8 cellular contexts compared by ENCODE assay signal in genomic region chr1:77825356-77825709, GRCh38. TPM values are rescaled to one million over a fixed set of nuclear protein-coding genes. Genes with fewer than 3 reads are reported as not detected.
DNase-seq lines count a peak whose midpoint lies in the region; ATAC-seq and TF ChIP-seq lines count a peak whose summit lies in the region.

No MANE protein-coding gene starts in this region.

- H3K4ac ChIP-seq in trophoblast cell (ENCODE audit: low read depth, low read length): no peak overlapping the region

- intact Hi-C loops in Right ventricle myocardium superior (cut with DNase I) (no loop called here), cardiac septum (cut with DNase I) (no loop called here), esophagus muscularis mucosa (cut with DNase I) (no loop called here)

- no peaks in the 10 kb centered on the region for H3K27me3 ChIP-seq in Peyer's patch
- no peaks in the 10 kb centered on the region for H3K27me3 ChIP-seq in esophagus muscularis mucosa
- H3K27me3 ChIP-seq in trophoblast cell (ENCODE audit: insufficient read depth, low read length): no peaks in the 10 kb centered on the region

- DNase-seq in Right ventricle myocardium superior (no peak), cardiac septum (ENCODE audit: low spot score) (no peak), Peyer's patch (peak in 1 of 3 donors; percentile 55), esophagus muscularis mucosa (ENCODE audit: extremely low spot score) (no peak), trophoblast cell (peak; percentile 90 to 97)
- no peak for DNase-seq in stimulated activated CD4-positive, alpha-beta T cell treated with anti-CD3 and anti-CD28 coated beads, Interleukin-12 subunit alpha, Interleukin-12 subunit beta, amount 100 ng/mL, for 4 hours

- H3K36me3 ChIP-seq in Peyer's patch: peaks cover 0 to 4% (median 0%) of the 10 kb centered on the region in 3 donors
- H3K36me3 ChIP-seq in esophagus muscularis mucosa: peaks cover 0 to 20% (median 8%) of the 10 kb centered on the region in 4 donors
- H3K36me3 ChIP-seq in trophoblast cell (ENCODE audit: control insufficient read depth in 1 of 2, insufficient read depth in 2 of 2, low read length in 2 of 2): peaks cover 1 to 3% of the 10 kb centered on the region in 2 experiments

- H3K79me2 ChIP-seq in trophoblast cell (ENCODE audit: control insufficient read depth, insufficient read depth, low read length, poor library complexity): no peaks in the 10 kb centered on the region

- no peak overlapping the region for H2AK5ac ChIP-seq in trophoblast cell (ENCODE audit: low read length)

- H3K79me1 ChIP-seq in trophoblast cell (ENCODE audit: low read length): peaks cover 2% of the 10 kb centered on the region

- no peak overlapping the region for H4K12ac ChIP-seq in trophoblast cell (ENCODE audit: low read depth, low read length)

- H3K14ac ChIP-seq in trophoblast cell (ENCODE audit: low read length): no peak overlapping the region

- H2BK12ac ChIP-seq in trophoblast cell (ENCODE audit: low read length): no peak overlapping the region

- H4K91ac ChIP-seq in trophoblast cell (ENCODE audit: low read depth, low read length): no peak overlapping the region

- 17% methylated on average over 4 of the region's 4 CpGs for WGBS in esophagus muscularis mucosa
- WGBS in trophoblast cell (ENCODE audit: extremely low coverage, insufficient coverage, insufficient read length): no CpG with 5 or more reads among the region's 4 CpGs

- ATAC-seq in Right ventricle myocardium superior (ENCODE audit: poor library complexity) (peak; percentile 81), HG03520 (IDR thresholded peaks at IDR 0.05; ENCODE audit: unreplicated experiment) (peak; percentile 55), HG03460 (IDR thresholded peaks at IDR 0.05; ENCODE audit: unreplicated experiment) (no peak)

- no peak overlapping the region for H4K8ac ChIP-seq in trophoblast cell (ENCODE audit: low read depth, low read length)

- H2AFZ ChIP-seq in trophoblast cell (ENCODE audit: insufficient read depth, low read length, poor library complexity): no peak overlapping the region

- no peaks in the 10 kb centered on the region for H3K9me3 ChIP-seq in Peyer's patch
- no peaks in the 10 kb centered on the region for H3K9me3 ChIP-seq in esophagus muscularis mucosa
- no peaks in the 10 kb centered on the region for H3K9me3 ChIP-seq in trophoblast cell (ENCODE audit: insufficient read depth, low read depth, low read length)

- no peak overlapping the region for H3K4me2 ChIP-seq in trophoblast cell (ENCODE audit: low read length)

- H3K23ac ChIP-seq in trophoblast cell (ENCODE audit: low read length): no peak overlapping the region

- H3K18ac ChIP-seq in trophoblast cell (ENCODE audit: low read length): no peak overlapping the region

- no peak for TF ChIP-seq POLR2A in Peyer's patch (IDR thresholded peaks at IDR 0.05)
- TF ChIP-seq POLR2A in esophagus muscularis mucosa (IDR thresholded peaks at IDR 0.05; ENCODE audit: low read depth): no peak

- no peak overlapping the region for H2BK120ac ChIP-seq in trophoblast cell (ENCODE audit: insufficient read depth, low read length, poor library complexity)

- H3K4me3 ChIP-seq in Peyer's patch (no peak overlapping the region), esophagus muscularis mucosa (no peak overlapping the region), trophoblast cell (ENCODE audit: low read depth, low read length) (no peak overlapping the region)

- H3K27ac ChIP-seq in Peyer's patch (no peak overlapping the region), esophagus muscularis mucosa (replicated peaks in 1 of 4) (peak overlapping the region in 2 of 4 donors; percentile 10 to 36), trophoblast cell (ENCODE audit: low read depth, low read length) (no peak overlapping the region)

- TF ChIP-seq EP300 in esophagus muscularis mucosa (IDR thresholded peaks at IDR 0.05): no peak

- H3K9ac ChIP-seq in trophoblast cell (ENCODE audit: low read length): no peak overlapping the region

- H2BK5ac ChIP-seq in trophoblast cell (ENCODE audit: low read depth, low read length, poor library complexity): no peak overlapping the region

- no peaks in the 10 kb centered on the region for H3K4me1 ChIP-seq in Peyer's patch
- H3K4me1 ChIP-seq in esophagus muscularis mucosa: peaks cover 16 to 57% (median 42%) of the 10 kb centered on the region in 4 donors
- H3K4me1 ChIP-seq in trophoblast cell (ENCODE audit: control insufficient read depth in 1 of 2, insufficient read depth in 2 of 2, low read length in 2 of 2): peaks cover 0 to 2% of the 10 kb centered on the region in 2 experiments

- TF ChIP-seq CTCF in Peyer's patch (IDR thresholded peaks at IDR 0.05) (peak in 4 of 6 experiments; percentile 8 to 56 (median 50)), esophagus muscularis mucosa (IDR thresholded peaks at IDR 0.05) (peak; percentile 34 to 42 (median 35))

RNA-seq across cellular contexts. Expression of gene MIGA1, which starts 45.9 kb away (rescaled TPM):
- 8.7 TPM for total RNA-seq in Right ventricle myocardium superior
- 11.1 TPM for total RNA-seq in cardiac septum
- total RNA-seq in Peyer's patch: 10 to 100 TPM in 3 of 4 donors, 1 to 10 TPM in 1; 7.4 to 21.9 (median 17.4) TPM
- 10 to 100 TPM; 13.8 to 18.7 (median 16.1) TPM for total RNA-seq in esophagus muscularis mucosa
- polyA plus RNA-seq in trophoblast cell (2013): 8.6 TPM in 2 replicates

Comparison
In these comparisons a context has a peak if more than half of its experiments do, and no peak if none do; other contexts are left out.
1. DNase-seq: peak in trophoblast cell (2 of 2); none in Right ventricle myocardium superior (single experiment), cardiac septum (single experiment), esophagus muscularis mucosa (single experiment) and stimulated activated CD4-positive, alpha-beta T cell treated with anti-CD3 and anti-CD28 coated beads, Interleukin-12 subunit alpha, Interleukin-12 subunit beta, amount 100 ng/mL, for 4 hours (single experiment).